Comparison of ENCODE assay signal across 8 cellular contexts in genomic region chr17:75033346-75034235, GRCh38. TPM values are rescaled to one million over a fixed set of nuclear protein-coding genes. Genes with fewer than 3 reads are reported as not detected.
DNase-seq lines count a peak whose midpoint lies in the region; TF ChIP-seq lines count a peak whose summit lies in the region.

No MANE protein-coding gene starts in this region.

- H3K4me2 ChIP-seq in mesendoderm (ENCODE audit: low read length) = peak overlapping the region; percentile 88

- H2BK15ac ChIP-seq in mesendoderm (replicated peaks; ENCODE audit: low read depth) = no peak overlapping the region

- H3K18ac ChIP-seq in mesendoderm (ENCODE audit: low read length) = peak overlapping the region; percentile 15

- H3K4me3 ChIP-seq in HUES48 (ENCODE audit: low read depth, low read length) = peak overlapping the region; percentile 80
- H3K4me3 ChIP-seq in NT2/D1 (ENCODE audit: insufficient read length, low read depth) = peak overlapping the region; percentile 85
- peak overlapping the region; percentile 99 for H3K4me3 ChIP-seq in endodermal cell (ENCODE audit: low read length)
- H3K4me3 ChIP-seq in mesendoderm (ENCODE audit: low read length) = peak overlapping the region; percentile 60

- no peaks in the 10 kb centered on the region for H3K79me2 ChIP-seq in mesendoderm (ENCODE audit: control insufficient read depth, insufficient read depth, low read length)

- H2AK5ac ChIP-seq in mesendoderm (ENCODE audit: low read length) = no peak overlapping the region

- no peak overlapping the region for H3K4ac ChIP-seq in mesendoderm (ENCODE audit: low read depth, low read length)

- no peak overlapping the region for H2BK5ac ChIP-seq in mesendoderm (ENCODE audit: low read length)

- peak overlapping the region; percentile 99 for H3K27ac Mint-ChIP-seq in endodermal cell

- H3K27me3 ChIP-seq in HUES48 (ENCODE audit: control insufficient read depth, insufficient read depth, low read length) (no peaks in the 10 kb centered on the region), NT2/D1 (ENCODE audit: insufficient read depth, insufficient read length) (no peaks in the 10 kb centered on the region), endodermal cell (ENCODE audit: control insufficient read depth, insufficient read depth, low read length, poor library complexity, severe bottlenecking) (no peaks in the 10 kb centered on the region), mesendoderm (ENCODE audit: insufficient read depth, low read length, poor library complexity) (no peaks in the 10 kb centered on the region)

- H3K36me3 ChIP-seq in HUES48 (ENCODE audit: control insufficient read depth, insufficient read depth, low read length) (peaks cover 11% of the 10 kb centered on the region), NT2/D1 (ENCODE audit: insufficient read depth, insufficient read length, low read length) (peaks cover 17% of the 10 kb centered on the region), endodermal cell (ENCODE audit: control insufficient read depth, insufficient read depth, low read length) (peaks cover 7% of the 10 kb centered on the region), mesendoderm (ENCODE audit: control insufficient read depth, insufficient read depth, low read length) (no peaks in the 10 kb centered on the region)

- peaks cover 30% of the 10 kb centered on the region for H3K9me3 Mint-ChIP-seq in endodermal cell

- 0 to 1% methylated on average over 18 to 36 of the region's 36 CpGs for WGBS in endodermal cell (ENCODE audit: insufficient coverage in 1 of 2, insufficient read length in 1 of 2), 2 experiments
- no CpG with 5 or more reads among the region's 36 CpGs for WGBS in mesendoderm (ENCODE audit: extremely low coverage, insufficient coverage, low lambda C conversion rate)

- peak overlapping the region; percentile 97 for H3K4me3 Mint-ChIP-seq in endodermal cell

- no peak overlapping the region for H3K23ac ChIP-seq in mesendoderm (ENCODE audit: low read length)

- no peaks in the 10 kb centered on the region for H3K79me1 ChIP-seq in mesendoderm (ENCODE audit: low read length)

- peak overlapping the region; percentile 90 for H3K27ac ChIP-seq in HUES48 (ENCODE audit: low read depth, low read length)
- H3K27ac ChIP-seq in endodermal cell (ENCODE audit: low read depth, low read length) = peak overlapping the region; percentile 96
- H3K27ac ChIP-seq in mesendoderm (ENCODE audit: low read depth, low read length) = no peak overlapping the region

- peak; percentile 94 for DNase-seq in Ammon's horn (ENCODE audit: low spot score)
- peak; percentile 75 for DNase-seq in GM20000 (ENCODE audit: low spot score)
- peak; percentile 77 for DNase-seq in NT2/D1 (ENCODE audit: low read depth, low spot score)
- DNase-seq in activated CD8-positive, alpha-beta memory T cell treated with anti-CD3 and anti-CD28 coated beads, Interleukin-2, amount 50 U/mL, for 4 hours = peak; percentile 84
- DNase-seq in endodermal cell = peak; percentile 100
- DNase-seq in mesendoderm = peak; percentile 97
- peak; percentile 88 to 95 (median 91) for DNase-seq in stimulated activated CD4-positive, alpha-beta T cell treated with anti-CD3 and anti-CD28 coated beads, TNF-alpha, amount 100 ng/mL, for 48 hours (ENCODE audit: low read depth in 3 of 3)

- H3K4me1 ChIP-seq in HUES48 (ENCODE audit: control insufficient read depth, insufficient read depth, low read length) (no peaks in the 10 kb centered on the region), NT2/D1 (ENCODE audit: insufficient read depth, insufficient read length) (peaks cover 9% of the 10 kb centered on the region), endodermal cell (ENCODE audit: control insufficient read depth, insufficient read depth, low read length) (no peaks in the 10 kb centered on the region), mesendoderm (ENCODE audit: control insufficient read depth, low read depth, low read length) (no peaks in the 10 kb centered on the region)

- peaks cover 6% of the 10 kb centered on the region for H3K27me3 Mint-ChIP-seq in endodermal cell (ENCODE audit: insufficient read depth)

- H3K56ac ChIP-seq in mesendoderm (ENCODE audit: low read length) = peak overlapping the region; percentile 79

- peaks cover 12% of the 10 kb centered on the region for H3K36me3 Mint-ChIP-seq in endodermal cell (ENCODE audit: low read depth)

- H2BK120ac ChIP-seq in mesendoderm (ENCODE audit: low read depth, low read length) = no peak overlapping the region

- H3K9me3 ChIP-seq in HUES48 (ENCODE audit: control insufficient read depth, insufficient read depth, low read length) (peaks cover 11% of the 10 kb centered on the region), NT2/D1 (ENCODE audit: insufficient read depth, low read length) (peaks cover 25% of the 10 kb centered on the region), endodermal cell (ENCODE audit: control insufficient read depth, low read length) (peaks cover 20% of the 10 kb centered on the region)

- H3K9ac ChIP-seq in HUES48 (ENCODE audit: low read depth, low read length) (peak overlapping the region; percentile 63), NT2/D1 (ENCODE audit: insufficient read length, low read depth) (peak overlapping the region; percentile 91), endodermal cell (ENCODE audit: extremely low read depth, low read length, poor library complexity, severe bottlenecking) (peak overlapping the region; percentile 94), mesendoderm (ENCODE audit: low read length) (peak overlapping the region; percentile 67)

- H4K5ac ChIP-seq in mesendoderm (ENCODE audit: low read length) = no peak overlapping the region

- TF ChIP-seq CTCF in GM20000 (IDR thresholded peaks at IDR 0.05; ENCODE audit: extremely low read depth, missing control alignments) (no peak), endodermal cell (conservative IDR thresholded peaks at IDR 0.05) (no peak)

- H3K4me1 Mint-ChIP-seq in endodermal cell = peaks cover 3% of the 10 kb centered on the region

- H4K8ac ChIP-seq in mesendoderm (ENCODE audit: low read depth, low read length) = no peak overlapping the region

RNA-seq across cellular contexts. Expression of gene ATP5PD, which starts 13.2 kb away (rescaled TPM):
- 100 to 1,000 TPM; 244 to 295 TPM for total RNA-seq in endodermal cell
- 203 TPM for polyA plus RNA-seq in endodermal cell (2013, experiment 1 of 2)
- polyA plus RNA-seq in endodermal cell (2013, experiment 2 of 2) = 189 TPM
- polyA plus RNA-seq in mesendoderm (2013, experiment 1 of 2) = 592 TPM
- 600 TPM for polyA plus RNA-seq in mesendoderm (2013, experiment 2 of 2)

RNA-seq across cellular contexts. Expression of gene KCTD2, which starts 13.4 kb away (rescaled TPM):
- total RNA-seq in endodermal cell = 10 to 100 TPM; 27.7 to 32.8 TPM
- polyA plus RNA-seq in endodermal cell (2013, experiment 1 of 2) = 29.2 TPM
- polyA plus RNA-seq in endodermal cell (2013, experiment 2 of 2) = 25.5 TPM
- polyA plus RNA-seq in mesendoderm (2013, experiment 1 of 2) = 39.4 TPM
- polyA plus RNA-seq in mesendoderm (2013, experiment 2 of 2) = 37.9 TPM

RNA-seq across cellular contexts. Expression of gene MRPL58, which starts 21.1 kb away (rescaled TPM):
- total RNA-seq in endodermal cell = 10 to 100 TPM; 29.7 to 30.1 TPM
- 41.9 TPM for polyA plus RNA-seq in endodermal cell (2013, experiment 1 of 2)
- 36.4 TPM for polyA plus RNA-seq in endodermal cell (2013, experiment 2 of 2)
- 51.3 TPM for polyA plus RNA-seq in mesendoderm (2013, experiment 1 of 2)
- 51.7 TPM for polyA plus RNA-seq in mesendoderm (2013, experiment 2 of 2)

RNA-seq across cellular contexts. Expression of gene CDR2L, which starts 46.2 kb away (rescaled TPM):
- total RNA-seq in endodermal cell = 10 to 100 TPM; 20.4 to 23.6 TPM
- 14.9 TPM for polyA plus RNA-seq in endodermal cell (2013, experiment 1 of 2)
- polyA plus RNA-seq in endodermal cell (2013, experiment 2 of 2) = 15.8 TPM
- 32.5 TPM for polyA plus RNA-seq in mesendoderm (2013, experiment 1 of 2)
- polyA plus RNA-seq in mesendoderm (2013, experiment 2 of 2) = 31.7 TPM

RNA-seq across cellular contexts. Expression of gene SLC16A5, which starts 54.2 kb away (rescaled TPM):
- total RNA-seq in endodermal cell = 10 to 100 TPM; 28.8 to 54.0 TPM
- polyA plus RNA-seq in endodermal cell (2013, experiment 1 of 2) = 10.8 TPM
- 7.6 TPM for polyA plus RNA-seq in endodermal cell (2013, experiment 2 of 2)
- 14.5 TPM for polyA plus RNA-seq in mesendoderm (2013, experiment 1 of 2)
- 13.3 TPM for polyA plus RNA-seq in mesendoderm (2013, experiment 2 of 2)
